ENCODE assay signal across 19 cellular contexts in genomic region chr16:51592535-51592934, GRCh38.
A peak's percentile ranks its signal among the peaks of the same experiment; 100 is the strongest.
DNase-seq lines count a peak whose midpoint lies in the region; ATAC-seq and TF ChIP-seq lines count a peak whose summit lies in the region.
"Had no signal": no experiment of that assay in that cellular context is flagged by ENCODE, and none has a peak within 500 bp of the region (broad histone marks: within the 10 kb centered on the region; RNA-seq: fewer than 3 reads in every experiment).

No MANE protein-coding gene starts in this region.

- H3K9ac ChIP-seq in adipocyte (ENCODE audit: low read length) (no peak overlapping the region), smooth muscle cell (ENCODE audit: low read depth) (no peak overlapping the region), Karpas-422 (ENCODE audit: low read length) (no peak overlapping the region)

- no peaks in the 10 kb centered on the region for H3K9me2 ChIP-seq in Karpas-422 (replicated peaks; ENCODE audit: insufficient read depth, low read length)

- WGBS in smooth muscle cell (ENCODE audit: low lambda C conversion rate): 88% methylated on average over 7 of the region's 7 CpGs

- intact Hi-C loops in activated CD8-positive, alpha-beta T cell treated with anti-CD3 and anti-CD28 coated beads for 36 hours (cut with micrococcal nuclease): no loop called here

- H3K9me3 ChIP-seq in adipocyte (ENCODE audit: control insufficient read depth, low read length) (no peaks in the 10 kb centered on the region), smooth muscle cell (replicated peaks; ENCODE audit: low read depth) (no peaks in the 10 kb centered on the region), Karpas-422 (ENCODE audit: low read length) (no peaks in the 10 kb centered on the region)
- H3K9me3 ChIP-seq: heart left ventricle had no signal

- no peak overlapping the region for H3K4me3 Mint-ChIP-seq in activated CD8-positive, alpha-beta T cell treated with anti-CD3 and anti-CD28 coated beads for 36 hours
- H3K4me3 Mint-ChIP-seq: CD4-positive, alpha-beta T cell had no signal

- H2AFZ ChIP-seq in smooth muscle cell (ENCODE audit: low read depth): no peak overlapping the region
- no peak overlapping the region for H2AFZ ChIP-seq in Karpas-422 (ENCODE audit: low read length)

- no peaks in the 10 kb centered on the region for H3K79me2 ChIP-seq in smooth muscle cell (ENCODE audit: low read depth)
- no peaks in the 10 kb centered on the region for H3K79me2 ChIP-seq in Karpas-422 (ENCODE audit: low read length)

- no peaks in the 10 kb centered on the region for H3F3A ChIP-seq in smooth muscle cell (ENCODE audit: low read depth)

- ATAC-seq in activated CD8-positive, alpha-beta T cell treated with anti-CD3 and anti-CD28 coated beads for 36 hours: no peak
- ATAC-seq: heart left ventricle had no signal

- no peaks in the 10 kb centered on the region for H3K4me1 Mint-ChIP-seq in activated CD8-positive, alpha-beta T cell treated with anti-CD3 and anti-CD28 coated beads for 36 hours (ENCODE audit: low read depth)

- H3K36me3 ChIP-seq in adipocyte (ENCODE audit: control insufficient read depth, insufficient read depth, low read length, severe bottlenecking) (no peaks in the 10 kb centered on the region), kidney epithelial cell (ENCODE audit: control insufficient read depth, insufficient read depth, low read length) (no peaks in the 10 kb centered on the region), smooth muscle cell (ENCODE audit: low read depth) (no peaks in the 10 kb centered on the region), Karpas-422 (ENCODE audit: insufficient read depth, low read length) (no peaks in the 10 kb centered on the region)
- H3K36me3 ChIP-seq: heart left ventricle had no signal

- no peaks in the 10 kb centered on the region for H4K20me1 ChIP-seq in smooth muscle cell (ENCODE audit: low read depth)
- no peaks in the 10 kb centered on the region for H4K20me1 ChIP-seq in Karpas-422 (ENCODE audit: insufficient read depth, low read depth, low read length)

- POLR2A ChIA-PET in activated CD8-positive, alpha-beta T cell treated with anti-CD3 and anti-CD28 coated beads for 36 hours (lab: Charles Lee): no interaction called here

- CTCF ChIA-PET in activated CD8-positive, alpha-beta T cell treated with anti-CD3 and anti-CD28 coated beads for 36 hours (lab: Charles Lee): no interaction called here

- H3K27me3 ChIP-seq in adipocyte (replicated peaks; ENCODE audit: control insufficient read depth, insufficient read depth, low read length) (peaks cover 4% of the 10 kb centered on the region), kidney epithelial cell (ENCODE audit: control insufficient read depth, insufficient read depth, low read length) (no peaks in the 10 kb centered on the region), smooth muscle cell (ENCODE audit: low read depth) (peaks cover 45% of the 10 kb centered on the region), Karpas-422 (ENCODE audit: low read length) (no peaks in the 10 kb centered on the region)

- DNase-seq in NCI-H748 (lab: John Stamatoyannopoulos, UW; ENCODE audit: unreplicated experiment): peak; percentile 17
- DNase-seq in NCI-H748 treated with DMSO at 0.1 percent for 48 hours (lab: John Stamatoyannopoulos, UW): no peak
- DNase-seq in adipocyte (ENCODE audit: low read depth): no peak
- DNase-seq in kidney epithelial cell (ENCODE audit: low read depth): peak; percentile 14
- no peak for DNase-seq in smooth muscle cell (lab: John Stamatoyannopoulos, UW; ENCODE audit: unreplicated experiment)
- no peak for DNase-seq in activated CD4-positive, alpha-beta T cell treated with anti-CD3 and anti-CD28 coated beads, Interleukin-2, amount 50 U/mL, for 4 hours
- no peak for DNase-seq in Karpas-422
- no peak for DNase-seq in activated CD8-positive, alpha-beta T cell treated with anti-CD3 and anti-CD28 coated beads for 36 hours
- DNase-seq: ACHN; activated CD4-positive, alpha-beta T cell treated with anti-CD3 and anti-CD28 coated beads for 48 hours; activated CD8-positive, alpha-beta memory T cell treated with anti-CD3 and anti-CD28 coated beads, Interleukin-2, amount 50 U/mL, for 48 hours; anterior cingulate cortex; CD4-positive, alpha-beta T cell; DND-41; effector CD4-positive, alpha-beta T cell; heart left ventricle; NCI-H446 treated with DMSO at 0.1 percent for 48 hours; small intestine; stimulated activated CD4-positive, alpha-beta T cell treated with anti-CD3 and anti-CD28 coated beads, Interleukin-4, amount 100 ng/mL, for 24 hours had no signal

- H3K9me3 Mint-ChIP-seq in activated CD8-positive, alpha-beta T cell treated with anti-CD3 and anti-CD28 coated beads for 36 hours: peaks cover 9% of the 10 kb centered on the region

- no peak for TF ChIP-seq CTCF in kidney epithelial cell (IDR thresholded peaks at IDR 0.05; ENCODE audit: insufficient read depth, low read length, poor library complexity, severe bottlenecking)
- TF ChIP-seq CTCF in smooth muscle cell (IDR thresholded peaks at IDR 0.05; ENCODE audit: borderline replicate concordance, insufficient read depth, poor library complexity, severe bottlenecking): no peak
- TF ChIP-seq CTCF in activated CD8-positive, alpha-beta T cell treated with anti-CD3 and anti-CD28 coated beads for 36 hours (IDR thresholded peaks at IDR 0.05): no peak

- H3K27me3 Mint-ChIP-seq in activated CD8-positive, alpha-beta T cell treated with anti-CD3 and anti-CD28 coated beads for 36 hours: no peaks in the 10 kb centered on the region
- H3K27me3 Mint-ChIP-seq: CD4-positive, alpha-beta T cell had no signal

- H3K36me3 Mint-ChIP-seq in activated CD8-positive, alpha-beta T cell treated with anti-CD3 and anti-CD28 coated beads for 36 hours (ENCODE audit: low read depth): no peaks in the 10 kb centered on the region

- H3K4me2 ChIP-seq in smooth muscle cell: no peak overlapping the region
- no peak overlapping the region for H3K4me2 ChIP-seq in Karpas-422 (ENCODE audit: low read depth, low read length, poor library complexity, severe bottlenecking)

- H3K27ac Mint-ChIP-seq in activated CD8-positive, alpha-beta T cell treated with anti-CD3 and anti-CD28 coated beads for 36 hours: no peak overlapping the region
- H3K27ac Mint-ChIP-seq: CD4-positive, alpha-beta T cell had no signal

- H3K27ac ChIP-seq in smooth muscle cell (ENCODE audit: low read depth): no peak overlapping the region
- H3K27ac ChIP-seq in Karpas-422 (ENCODE audit: low read length): no peak overlapping the region
- H3K27ac ChIP-seq: heart left ventricle had no signal

- H3K4me1 ChIP-seq in adipocyte (ENCODE audit: control insufficient read depth, insufficient read depth, low read length) (peaks cover 5% of the 10 kb centered on the region), smooth muscle cell (ENCODE audit: low read depth) (peaks cover 17% of the 10 kb centered on the region), Karpas-422 (ENCODE audit: low read length) (no peaks in the 10 kb centered on the region)
- H3K4me1 ChIP-seq: heart left ventricle had no signal

- H3K4me3 ChIP-seq in adipocyte (ENCODE audit: low read length): peak overlapping the region; percentile 20
- no peak overlapping the region for H3K4me3 ChIP-seq in kidney epithelial cell (ENCODE audit: low read depth, low read length)
- H3K4me3 ChIP-seq in smooth muscle cell: peak overlapping the region; percentile 14
- no peak overlapping the region for H3K4me3 ChIP-seq in Karpas-422 (ENCODE audit: low read length)
- H3K4me3 ChIP-seq: heart left ventricle had no signal

Comparison
In these comparisons a context has a peak if more than half of its experiments do, and no peak if none do; other contexts are left out.
1. DNase-seq: peak in NCI-H748 (single experiment) and kidney epithelial cell (single experiment); none in NCI-H748 treated with DMSO at 0.1 percent for 48 hours (single experiment), adipocyte (single experiment), smooth muscle cell (single experiment), activated CD4-positive, alpha-beta T cell treated with anti-CD3 and anti-CD28 coated beads, Interleukin-2, amount 50 U/mL, for 4 hours (0 of 2), Karpas-422 (single experiment) and activated CD8-positive, alpha-beta T cell treated with anti-CD3 and anti-CD28 coated beads for 36 hours (single experiment).
2. H3K4me3 ChIP-seq: peak in adipocyte (single experiment) and smooth muscle cell (single experiment); none in kidney epithelial cell (single experiment) and Karpas-422 (single experiment).